Comparison of ENCODE assay signal across 8 cellular contexts in the genomic region with DNA sequence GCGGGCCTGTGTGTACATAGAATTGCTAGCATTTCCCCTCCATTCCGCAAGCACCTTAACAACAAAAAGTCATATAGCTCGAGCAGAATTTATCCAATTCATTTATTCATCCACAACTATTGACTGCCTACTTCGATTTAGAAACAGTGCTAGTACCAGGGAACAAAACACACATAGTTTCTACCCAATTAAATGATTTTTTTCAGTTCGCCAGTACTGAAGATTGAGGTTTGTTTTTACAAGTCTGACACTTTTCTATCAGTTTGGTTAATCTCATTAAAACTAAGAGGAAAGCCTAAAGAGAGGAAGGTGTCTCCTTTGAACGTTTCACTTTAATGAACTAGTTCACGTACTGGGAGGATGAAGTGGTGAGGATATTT. TPM values are rescaled to one million over a fixed set of nuclear protein-coding genes. Genes with fewer than 3 reads are reported as not detected.
DNase-seq lines count a peak whose midpoint lies in the region; ATAC-seq and TF ChIP-seq lines count a peak whose summit lies in the region.

No MANE protein-coding gene starts in this region.

- ATAC-seq in Panc1 (no peak), HG03196 (IDR thresholded peaks at IDR 0.05; ENCODE audit: unreplicated experiment) (no peak)

- H3K27ac ChIP-seq in Panc1 (ENCODE audit: low read length) = peak overlapping the region; percentile 97
- peak overlapping the region; percentile 85 to 92 (median 90) for H3K27ac ChIP-seq in esophagus muscularis mucosa (replicated peaks in 1 of 4)
- peak overlapping the region; percentile 91 for H3K27ac ChIP-seq in prostate gland

- POLR2A ChIA-PET in Panc1 (lab: Charles Lee) = interaction anchor here (0.6 to 0.9 kb wide), 6 partner anchors 8 to 371 kb away, joined by 3 to 5 read pairs (median 3); no protein-coding TSS in a partner anchor

- no peak for TF ChIP-seq POLR2A in esophagus muscularis mucosa (IDR thresholded peaks at IDR 0.05; ENCODE audit: low read depth)
- TF ChIP-seq POLR2A in prostate gland (IDR thresholded peaks at IDR 0.05) = no peak

- CTCF ChIA-PET in Panc1 (lab: Charles Lee) = interaction anchor here (0.7 kb wide), 1 partner anchor 10 kb away, joined by 5 read pairs; no protein-coding TSS in a partner anchor

- peak overlapping the region; percentile 91 for H3K4me3 ChIP-seq in GM12864 (ENCODE audit: low read depth, low read length)
- peak overlapping the region; percentile 95 to 99 for H3K4me3 ChIP-seq in Panc1 (ENCODE audit: low read depth in 2 of 2, low read length in 2 of 2)
- H3K4me3 ChIP-seq in esophagus muscularis mucosa = peak overlapping the region; percentile 75 to 86 (median 78)
- peak overlapping the region; percentile 78 to 80 for H3K4me3 ChIP-seq in prostate gland

- BruUV-seq in Panc1 (replicated peaks; lab: Mats Ljungman, UMichigan) = no TSS peak

- DNase-seq in GM12864 (ENCODE audit: low read depth) (no peak), Panc1 (ENCODE audit: low read depth, low spot score) (no peak), esophagus muscularis mucosa (ENCODE audit: extremely low spot score) (no peak), prostate gland (ENCODE audit: low spot score) (no peak), GF-D8 (lab: John Stamatoyannopoulos, UW) (no peak), AG20443 (ENCODE audit: low spot score) (no peak), T1000 (lab: John Stamatoyannopoulos, UW) (no peak)

- peaks cover 8% of the 10 kb centered on the region for H3K4me1 ChIP-seq in Panc1 (ENCODE audit: control insufficient read depth, insufficient read depth, low read length)
- peaks cover 21 to 65% (median 40%) of the 10 kb centered on the region in 4 donors for H3K4me1 ChIP-seq in esophagus muscularis mucosa
- peaks cover 19% of the 10 kb centered on the region for H3K4me1 ChIP-seq in prostate gland (replicated peaks)

- intact Hi-C loops in Panc1 (cut with micrococcal nuclease; ENCODE audit: unreplicated experiment) = no loop called here
- intact Hi-C loops in esophagus muscularis mucosa (cut with DNase I) = loop anchor here (5.0 kb wide), 2 partner anchors 96 to 131 kb away; partner anchors contain the start of genes BLTP3A and SNRPC
- intact Hi-C loops in prostate gland (cut with DNase I) = loop anchor here (5.0 kb wide), 2 partner anchors 96 to 131 kb away; partner anchors contain the start of genes BLTP3A and SNRPC

- 1% methylated on average over 7 of the region's 7 CpGs for WGBS in esophagus muscularis mucosa
- 1% methylated on average over 7 of the region's 7 CpGs for WGBS in prostate gland

- H3K36me3 ChIP-seq in Panc1 (ENCODE audit: control insufficient read depth, insufficient read depth, low read length) = peaks cover 5% of the 10 kb centered on the region; the same call in 1 of the 2 replicates
- peaks cover 0 to 11% (median 0%) of the 10 kb centered on the region in 4 donors for H3K36me3 ChIP-seq in esophagus muscularis mucosa
- no peaks in the 10 kb centered on the region for H3K36me3 ChIP-seq in prostate gland

- H3K9me3 ChIP-seq in Panc1 (ENCODE audit: control insufficient read depth, insufficient read depth, low read depth, low read length) (no peaks in the 10 kb centered on the region), esophagus muscularis mucosa (no peaks in the 10 kb centered on the region), prostate gland (no peaks in the 10 kb centered on the region)

- H3K27me3 ChIP-seq in Panc1 (ENCODE audit: control insufficient read depth, insufficient read depth, low read length) (no peaks in the 10 kb centered on the region), esophagus muscularis mucosa (no peaks in the 10 kb centered on the region), prostate gland (replicated peaks; ENCODE audit: insufficient read depth) (no peaks in the 10 kb centered on the region)

- in situ Hi-C loops in Panc1 (cut with HindIII; ENCODE audit: low pct_unique_long_range_greater_than_20kb, low sequenced_read_pairs) = no loop called here

- TF ChIP-seq CTCF in GM12864 (IDR thresholded peaks at IDR 0.05; ENCODE audit: low read depth, low read length, missing control alignments) (no peak), Panc1 (IDR thresholded peaks at IDR 0.05) (no peak), esophagus muscularis mucosa (IDR thresholded peaks at IDR 0.05) (no peak), prostate gland (IDR thresholded peaks at IDR 0.05) (no peak)

- TF ChIP-seq EP300 in esophagus muscularis mucosa (IDR thresholded peaks at IDR 0.05) = no peak

RNA-seq across cellular contexts. Expression of gene TAF11, which starts 0.6 kb away (rescaled TPM):
- 25.3 TPM for total RNA-seq in Panc1 (2021; ENCODE audit: unreplicated experiment)
- polyA plus RNA-seq in Panc1 (2012; ENCODE audit: insufficient read length) = 17.6 TPM
- 10 to 100 TPM; 18.2 to 26.2 (median 25.4) TPM for total RNA-seq in esophagus muscularis mucosa
- 10 to 100 TPM; 14.8 to 38.6 TPM for total RNA-seq in prostate gland

RNA-seq across cellular contexts. Expression of gene ANKS1A, which starts 0.6 kb away (rescaled TPM):
- total RNA-seq in Panc1 (2021; ENCODE audit: unreplicated experiment) (14.4 TPM), esophagus muscularis mucosa (100 to 1,000 TPM in 2 of 4 donors, 10 to 100 TPM in 2; 68.3 to 132 (median 98.7) TPM), prostate gland (10 to 100 TPM; 20.5 to 68.4 TPM)
- 12.2 TPM for polyA plus RNA-seq in Panc1 (2012; ENCODE audit: insufficient read length)
